Comparison of ENCODE assay signal across 9 cellular contexts in genomic region chr2:78977661-78978145, GRCh38. TPM values are rescaled to one million over a fixed set of nuclear protein-coding genes. Genes with fewer than 3 reads are reported as not detected.
A peak's percentile ranks its signal among the peaks of the same experiment; 100 is the strongest.
DNase-seq lines count a peak whose midpoint lies in the region; ATAC-seq and TF ChIP-seq lines count a peak whose summit lies in the region.
"Had no signal": no experiment of that assay in that cellular context is flagged by ENCODE, and none has a peak within 500 bp of the region (broad histone marks: within the 10 kb centered on the region; RNA-seq: fewer than 3 reads in every experiment).

No MANE protein-coding gene starts in this region.

- H3K9me3 ChIP-seq in BLaER1 (no peaks in the 10 kb centered on the region), breast epithelium (no peaks in the 10 kb centered on the region)

- H3K27me3 ChIP-seq in BLaER1 = no peaks in the 10 kb centered on the region
- H3K27me3 ChIP-seq in breast epithelium = peaks cover 0 to 6% of the 10 kb centered on the region in 2 donors

- TF ChIP-seq POLR2A in NB4 (IDR thresholded peaks at IDR 0.05; ENCODE audit: extremely low read depth, insufficient read length) (no peak), breast epithelium (IDR thresholded peaks at IDR 0.05) (no peak)

- peaks cover 39% of the 10 kb centered on the region for H3K4me1 ChIP-seq in BLaER1
- no peaks in the 10 kb centered on the region for H3K4me1 ChIP-seq in breast epithelium

- ATAC-seq in GM19395 (IDR thresholded peaks at IDR 0.05; ENCODE audit: unreplicated experiment) = peak; percentile 94
- ATAC-seq in HG02981 (IDR thresholded peaks at IDR 0.05; ENCODE audit: unreplicated experiment) = peak; percentile 94

- H3K9ac ChIP-seq in BLaER1 = no peak overlapping the region

- intact Hi-C loops in breast epithelium (cut with DNase I; ENCODE audit: low total_unique reads) = no loop called here

- no peaks in the 10 kb centered on the region for H4K20me1 ChIP-seq in BLaER1

- no peak overlapping the region for H3K27ac ChIP-seq in BLaER1
- no peak overlapping the region for H3K27ac ChIP-seq in breast epithelium

- no peak for TF ChIP-seq CTCF in NB4 (IDR thresholded peaks at IDR 0.05; ENCODE audit: low read depth, low read length)
- TF ChIP-seq CTCF in breast epithelium (IDR thresholded peaks at IDR 0.05) = no peak

- DNase-seq in NB4 (ENCODE audit: low read depth) (peak; percentile 85), hepatic stellate cell (ENCODE audit: low spot score) (no peak), breast epithelium (ENCODE audit: low spot score in 2 of 2) (no peak), NCI-H2196 (lab: John Stamatoyannopoulos, UW; ENCODE audit: unreplicated experiment) (no peak)
- no peak for DNase-seq in effector CD8-positive, alpha-beta T cell (lab: John Stamatoyannopoulos, UW)
- DNase-seq: NCI-H2081 had no signal

- H3K36me3 ChIP-seq in BLaER1 = no peaks in the 10 kb centered on the region
- H3K36me3 ChIP-seq in breast epithelium = no peaks in the 10 kb centered on the region

- H3K4me2 ChIP-seq in BLaER1 = peak overlapping the region; percentile 44

- H3K4me3 ChIP-seq in BLaER1 = no peak overlapping the region
- no peak overlapping the region for H3K4me3 ChIP-seq in NB4 (ENCODE audit: low read depth, low read length)
- H3K4me3 ChIP-seq in breast epithelium = no peak overlapping the region

RNA-seq across cellular contexts. Expression of gene REG3G, which starts 47.8 kb away (rescaled TPM):
- total RNA-seq in breast epithelium = not detected
